In genomic region chr7:134927723-134928122, GRCh38 we compare ENCODE assay signal across 1 cellular context.
TF ChIP-seq lines count a peak whose summit lies in the region.

No MANE protein-coding gene starts in this region.

TF ChIP-seq in IMR-90, 13 proteins besides CTCF, POLR2A, EP300 and RAD21 (continued from another document):
- no peak for TF ChIP-seq MAFK (IDR thresholded peaks at IDR 0.05; ENCODE audit: low read depth, low read length)
- TF ChIP-seq USF2 (IDR thresholded peaks at IDR 0.05; ENCODE audit: low read depth, low read length) = no peak
- TF ChIP-seq MXI1 (IDR thresholded peaks at IDR 0.05; ENCODE audit: borderline replicate concordance, low read depth, low read length) = no peak
- no peak for TF ChIP-seq RCOR1 (IDR thresholded peaks at IDR 0.05; ENCODE audit: insufficient replicate concordance, low read length)
TF ChIP-seq in IMR-90: peak in this region for 0.
